Comparison of ENCODE assay signal across 8 cellular contexts in genomic region chr19:41641879-41642485, GRCh38. TPM values are rescaled to one million over a fixed set of nuclear protein-coding genes. Genes with fewer than 3 reads are reported as not detected.
DNase-seq lines count a peak whose midpoint lies in the region; ATAC-seq and TF ChIP-seq lines count a peak whose summit lies in the region.

No MANE protein-coding gene starts in this region.

- no peaks in the 10 kb centered on the region for H3F3A ChIP-seq in MM.1S (ENCODE audit: insufficient read depth, low read length)

- 5 to 8% (median 6%) methylated on average over 6 of the region's 6 CpGs for WGBS in adrenal gland, 4 donors
- 3% methylated on average over 6 of the region's 6 CpGs for WGBS in right cardiac atrium
- WGBS in spleen, 5 donors: 4 to 9% (median 7%) methylated on average over 6 of the region's 6 CpGs

- H3K4me3 ChIP-seq in MM.1S (ENCODE audit: low read length) (no peak overlapping the region), adrenal gland (no peak overlapping the region), right cardiac atrium (ENCODE audit: low read length) (no peak overlapping the region), spleen (no peak overlapping the region)

- H3K4me1 ChIP-seq in MM.1S (ENCODE audit: low read length): no peaks in the 10 kb centered on the region
- no peaks in the 10 kb centered on the region for H3K4me1 ChIP-seq in adrenal gland (replicated peaks in 1 of 2)
- H3K4me1 ChIP-seq in right cardiac atrium (ENCODE audit: control insufficient read depth, insufficient read depth, low read length): no peaks in the 10 kb centered on the region
- H3K4me1 ChIP-seq in spleen: peaks cover 0 to 36% (median 5%) of the 10 kb centered on the region in 6 donors

- H3K27me3 ChIP-seq in MM.1S (replicated peaks; ENCODE audit: insufficient read depth, low read length): peaks cover 47% of the 10 kb centered on the region
- H3K27me3 ChIP-seq in adrenal gland: peaks cover 14% of the 10 kb centered on the region
- H3K27me3 ChIP-seq in right cardiac atrium (ENCODE audit: control insufficient read depth, insufficient read depth): no peaks in the 10 kb centered on the region
- H3K27me3 ChIP-seq in spleen (replicated peaks in 1 of 7): peaks cover 0 to 56% (median 0%) of the 10 kb centered on the region in 7 donors

- H3K27ac ChIP-seq in MM.1S (ENCODE audit: low read length) (no peak overlapping the region), adrenal gland (no peak overlapping the region), right cardiac atrium (ENCODE audit: low read length) (no peak overlapping the region), spleen (no peak overlapping the region)

- DNase-seq in EL (peak; percentile 44), MM.1S (peak; percentile 73), SW480 (ENCODE audit: low spot score) (peak; percentile 59), adrenal gland (peak; percentile 55 to 77 (median 61)), right cardiac atrium (peak in 1 of 3 donors; percentile 27), spleen (no peak)

- H3K36me3 ChIP-seq in MM.1S (replicated peaks; ENCODE audit: insufficient read depth, low read length): no peaks in the 10 kb centered on the region
- no peaks in the 10 kb centered on the region for H3K36me3 ChIP-seq in adrenal gland (replicated peaks in 1 of 2)
- no peaks in the 10 kb centered on the region for H3K36me3 ChIP-seq in spleen

- TF ChIP-seq POLR2A in adrenal gland (IDR thresholded peaks at IDR 0.05) (no peak), spleen (IDR thresholded peaks at IDR 0.05) (no peak)

- no peak overlapping the region for H2AFZ ChIP-seq in MM.1S (ENCODE audit: low read length)

- no peaks in the 10 kb centered on the region for H3K9me3 ChIP-seq in MM.1S (replicated peaks; ENCODE audit: insufficient read depth, low read length)
- H3K9me3 ChIP-seq in adrenal gland (replicated peaks in 1 of 3): no peaks in the 10 kb centered on the region
- no peaks in the 10 kb centered on the region for H3K9me3 ChIP-seq in right cardiac atrium (ENCODE audit: control insufficient read depth, low read length)
- peaks cover 0 to under 1% (median 0%) of the 10 kb centered on the region in 8 donors for H3K9me3 ChIP-seq in spleen

- no peak overlapping the region for H3K4me2 ChIP-seq in MM.1S (ENCODE audit: low read depth, low read length)

- TF ChIP-seq CTCF in MM.1S (IDR thresholded peaks at IDR 0.05; ENCODE audit: low read length) (peak; percentile 94), adrenal gland (IDR thresholded peaks at IDR 0.05) (peak; percentile 61 to 88 (median 75)), spleen (IDR thresholded peaks at IDR 0.05 in 8 of 11, conservative IDR thresholded peaks at IDR 0.05 in 3 of 11) (peak; percentile 72 to 91 (median 83))

- no peaks in the 10 kb centered on the region for H3K79me2 ChIP-seq in MM.1S (ENCODE audit: low read length)

- peak; percentile 56 to 66 for ATAC-seq in right cardiac atrium
- ATAC-seq in GM19463 (IDR thresholded peaks at IDR 0.05; ENCODE audit: unreplicated experiment): no peak
- ATAC-seq in GM19035 (IDR thresholded peaks at IDR 0.05; ENCODE audit: unreplicated experiment): no peak

- no peak overlapping the region for H3K9ac ChIP-seq in MM.1S (ENCODE audit: low read length)

- no peaks in the 10 kb centered on the region for H4K20me1 ChIP-seq in MM.1S (ENCODE audit: insufficient read depth, low read length)

- H3K9me2 ChIP-seq in MM.1S (replicated peaks; ENCODE audit: insufficient read depth, low read length): no peaks in the 10 kb centered on the region

- intact Hi-C loops in adrenal gland (cut with DNase I): no loop called here
- intact Hi-C loops in right cardiac atrium (cut with DNase I): no loop called here
- intact Hi-C loops in spleen (cut with DNase I; ENCODE audit: low total_unique reads): no loop called here

RNA-seq across cellular contexts. Expression of gene CEACAM4, which starts 15.1 kb away (rescaled TPM):
- total RNA-seq in adrenal gland: 1 to 10 TPM in 3 of 8 donors, under 1 TPM in 3, not detected in 2; 0.19 to 1.6 (median 0.84) TPM
- under 1 TPM; 0.32 to 0.95 (median 0.84) TPM for polyA plus RNA-seq in adrenal gland
- under 1 TPM; 0.25 to 0.62 (median 0.32) TPM for total RNA-seq in right cardiac atrium
- polyA plus RNA-seq in right cardiac atrium: 0.16 TPM
- total RNA-seq in spleen: 10 to 100 TPM; 11.0 to 76.4 (median 28.4) TPM
- polyA plus RNA-seq in spleen: 1 to 10 TPM; 3.3 to 9.0 (median 4.5) TPM

RNA-seq across cellular contexts. Expression of gene CEACAM7, which starts 46.1 kb away (rescaled TPM):
- total RNA-seq in adrenal gland: under 1 TPM in 2 of 8 donors, not detected in 6; 0.08 to 0.28 TPM
- polyA plus RNA-seq in adrenal gland: under 1 TPM in 2 of 3 donors, not detected in 1; 0.07 to 0.40 TPM
- total RNA-seq in right cardiac atrium: not detected
- polyA plus RNA-seq in right cardiac atrium: not detected
- not detected for total RNA-seq in spleen
- under 1 TPM in 1 of 3 donors, not detected in 2; 0.13 TPM for polyA plus RNA-seq in spleen

Comparison
In these comparisons a context has a peak if more than half of its experiments do, and no peak if none do; other contexts are left out.
1. ATAC-seq: peak in right cardiac atrium (2 of 2); none in GM19463 (single experiment) and GM19035 (single experiment).
2. RNA of gene CEACAM4, which starts 15.1 kb away (total RNA-seq): 11.0 to 76.4 TPM in spleen; 0.19 to 1.6 TPM in adrenal gland and 0.25 to 0.62 TPM in right cardiac atrium; every median in the first group is over 4 times any median in the second.
3. Peak in every context shown above with its lines, with median percentiles within 50 percentile points of each other: CTCF ChIP-seq.